In the genomic region with DNA sequence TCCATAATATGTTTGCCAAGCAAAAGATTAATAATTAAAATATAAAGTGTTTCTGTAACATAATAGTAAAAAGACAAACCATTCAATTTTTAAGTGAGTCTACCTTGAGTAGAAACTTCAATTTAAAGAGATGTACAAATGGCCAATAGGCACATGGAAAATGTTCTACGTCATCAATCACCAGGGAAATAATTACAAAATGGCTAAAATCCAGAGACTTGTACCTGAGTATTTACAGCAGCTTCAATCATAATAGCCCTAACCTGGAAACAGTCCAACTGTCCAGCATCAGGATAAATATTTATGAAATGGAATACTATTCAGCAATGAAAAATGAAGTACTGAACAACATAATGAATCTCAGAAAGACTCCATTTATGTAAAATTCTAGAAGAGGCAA, we compare ENCODE assay signal across 18 cellular contexts.
DNase-seq lines count a peak whose midpoint lies in the region; ATAC-seq and TF ChIP-seq lines count a peak whose summit lies in the region.
"Had no signal": no experiment of that assay in that cellular context is flagged by ENCODE, and none has a peak within 500 bp of the region (broad histone marks: within the 10 kb centered on the region; RNA-seq: fewer than 3 reads in every experiment).

No MANE protein-coding gene starts in this region.

- WGBS in body of pancreas, 2 donors: 81 to 100% methylated on average over 1 of the region's 1 CpG

- no peaks in the 10 kb centered on the region for H3K4me1 ChIP-seq in body of pancreas
- H3K4me1 ChIP-seq: heart left ventricle, upper lobe of left lung had no signal

- intact Hi-C loops in body of pancreas (cut with DNase I): no loop called here

- ATAC-seq in GM18511 (IDR thresholded peaks at IDR 0.05; ENCODE audit: unreplicated experiment): peak; percentile 61
- ATAC-seq in GM21515 (IDR thresholded peaks at IDR 0.05; ENCODE audit: unreplicated experiment): peak; percentile 85
- peak; percentile 76 for ATAC-seq in HG03469 (IDR thresholded peaks at IDR 0.05; ENCODE audit: unreplicated experiment)
- ATAC-seq in body of pancreas: no peak
- ATAC-seq in HG03135 (IDR thresholded peaks at IDR 0.05; ENCODE audit: unreplicated experiment): no peak
- ATAC-seq: heart left ventricle had no signal

- no peak for TF ChIP-seq POLR2A in body of pancreas (IDR thresholded peaks at IDR 0.05)

- DNase-seq in SK-MEL-5 (ENCODE audit: low read depth, low spot score) (peak; percentile 70), caudate nucleus (lab: John Stamatoyannopoulos, UW) (no peak), SKM-1 (lab: John Stamatoyannopoulos, UW; ENCODE audit: unreplicated experiment) (no peak), body of pancreas (no peak)
- DNase-seq: activated CD4-positive, alpha-beta memory T cell treated with anti-CD3 and anti-CD28 coated beads for 36 hours; C1 segment of cervical spinal cord; heart left ventricle; HFFc6; islet precursor cell; midbrain; NCI-H2081 treated with DMSO at 0.1 percent for 48 hours; NCI-H774; stimulated activated CD4-positive, alpha-beta T cell treated with anti-CD3 and anti-CD28 coated beads, Interleukin-15, amount 100 ng/mL, for 24 hours; upper lobe of left lung had no signal

- H3K27ac ChIP-seq in caudate nucleus (ENCODE audit: low read depth, low read length) (no peak overlapping the region), body of pancreas (no peak overlapping the region)
- H3K27ac ChIP-seq: heart left ventricle, upper lobe of left lung had no signal

- H3K4me3 ChIP-seq in body of pancreas: no peak overlapping the region
- H3K4me3 ChIP-seq: heart left ventricle, upper lobe of left lung had no signal

- in situ Hi-C loops in SK-MEL-5 (cut with HindIII; ENCODE audit: low pct_unique_long_range_greater_than_20kb, low sequenced_read_pairs): no loop called here

- H3K27me3 ChIP-seq in body of pancreas: no peaks in the 10 kb centered on the region
- H3K27me3 ChIP-seq: heart left ventricle, upper lobe of left lung had no signal

- no peaks in the 10 kb centered on the region for H3K36me3 ChIP-seq in body of pancreas (replicated peaks in 1 of 2; ENCODE audit: insufficient read depth in 1 of 2, low read depth in 2 of 2)
- H3K36me3 ChIP-seq: heart left ventricle, upper lobe of left lung had no signal

- no peaks in the 10 kb centered on the region for H3K9me3 ChIP-seq in body of pancreas
- H3K9me3 ChIP-seq: upper lobe of left lung had no signal

- no peak for TF ChIP-seq CTCF in body of pancreas (IDR thresholded peaks at IDR 0.05)

Comparison
In these comparisons a context has a peak if more than half of its experiments do, and no peak if none do; other contexts are left out.
1. ATAC-seq: peak in GM18511 (single experiment), GM21515 (single experiment) and HG03469 (single experiment); none in body of pancreas (single experiment) and HG03135 (single experiment).